Comparison of ENCODE assay signal across 7 cellular contexts in genomic region chr15:83446904-83447708, GRCh38. TPM values are rescaled to one million over a fixed set of nuclear protein-coding genes. Genes with fewer than 3 reads are reported as not detected.
DNase-seq lines count a peak whose midpoint lies in the region; TF ChIP-seq lines count a peak whose summit lies in the region.

SH3GL3 (plus strand) TSS chr15:83447341; CDS start chr15:83447534, 193 bp downstream.

- no peaks in the 10 kb centered on the region for H3K36me3 ChIP-seq in esophagus (ENCODE audit: control insufficient read depth in 2 of 2, insufficient read depth in 2 of 2, low read length in 1 of 2)

- no peak for TF ChIP-seq CTCF in GM20000 (IDR thresholded peaks at IDR 0.05; ENCODE audit: extremely low read depth, missing control alignments)

- peaks cover 0 to 5% of the 10 kb centered on the region in 2 donors for H3K27me3 ChIP-seq in esophagus (ENCODE audit: control insufficient read depth in 1 of 2, insufficient read depth in 2 of 2, low read length in 2 of 2)

- no peaks in the 10 kb centered on the region for H3K9me3 ChIP-seq in esophagus (ENCODE audit: control insufficient read depth in 2 of 2, insufficient read depth in 1 of 2, low read depth in 1 of 2, low read length in 1 of 2)

- H3K4me1 ChIP-seq in esophagus (ENCODE audit: control insufficient read depth in 2 of 2, insufficient read depth in 2 of 2, low read length in 1 of 2) = peaks cover 5 to 6% of the 10 kb centered on the region in 2 donors

- 1 to 2% methylated on average over 53 to 68 of the region's 68 CpGs for WGBS in esophagus, 2 donors

- no peak within 1 kb of the TSS for H3K27ac ChIP-seq in esophagus (ENCODE audit: low read depth in 2 of 2, low read length in 1 of 2)

- DNase-seq in GM20000 (ENCODE audit: low spot score) = peak; percentile 34
- DNase-seq in NCI-H146 treated with DMSO at 0.1 percent for 48 hours (lab: John Stamatoyannopoulos, UW; ENCODE audit: unreplicated experiment) = peak; percentile 1
- DNase-seq in activated T-cell treated with anti-CD3 and anti-CD28 coated beads for 24 hours (ENCODE audit: low read depth) = peak; percentile 39
- DNase-seq in mesenteric fat pad (ENCODE audit: low spot score) = peak; percentile 92
- DNase-seq in stimulated activated CD8-positive, alpha-beta memory T cell treated with anti-CD3 and anti-CD28 coated beads, Interleukin-12 subunit alpha, Interleukin-12 subunit beta, amount 100 ng/mL, for 4 hours (ENCODE audit: low read depth) = peak; percentile 6
- DNase-seq in KG1 (lab: John Stamatoyannopoulos, UW) = no peak

- H3K4me3 ChIP-seq in esophagus (ENCODE audit: low read depth in 1 of 2, low read length in 2 of 2) = peak within 1 kb of the TSS; percentile 55 to 56

RNA-seq across cellular contexts. Expression of gene SH3GL3, which starts in this region (rescaled TPM):
- 1 to 10 TPM; 3.3 to 8.3 TPM for polyA plus RNA-seq in esophagus
- total RNA-seq in mesenteric fat pad = not detected

Comparison
In these comparisons a context has a peak if more than half of its experiments do, and no peak if none do; other contexts are left out.
1. Peak in DNase-seq in mesenteric fat pad; RNA of the gene not detected or under 1 TPM.